In the genomic region with DNA sequence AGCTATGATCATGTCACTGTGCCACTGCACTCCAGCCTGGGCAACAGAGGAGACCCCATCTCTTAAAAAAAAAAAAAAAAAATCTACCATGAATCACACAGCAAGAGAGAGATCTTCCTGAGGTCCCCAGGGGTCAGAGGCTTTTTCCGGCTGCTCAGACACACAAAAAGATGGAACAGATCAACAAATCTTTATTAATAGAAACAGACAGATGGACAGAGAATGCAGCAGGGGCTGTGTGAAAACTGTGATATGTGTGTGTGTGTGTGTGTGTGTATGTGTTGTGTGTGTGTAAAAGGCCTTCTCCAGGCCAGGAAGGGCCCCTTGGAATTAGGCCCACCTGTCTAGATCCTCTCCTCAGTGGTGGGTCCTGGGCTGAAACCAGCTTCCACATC, we compare ENCODE assay signal across 16 cellular contexts. TPM values are rescaled to one million over a fixed set of nuclear protein-coding genes. Genes with fewer than 3 reads are reported as not detected.
A peak's percentile ranks its signal among the peaks of the same experiment; 100 is the strongest.
DNase-seq lines count a peak whose midpoint lies in the region; ATAC-seq and TF ChIP-seq lines count a peak whose summit lies in the region.
"Had no signal": no experiment of that assay in that cellular context is flagged by ENCODE, and none has a peak within 500 bp of the region (broad histone marks: within the 10 kb centered on the region; RNA-seq: fewer than 3 reads in every experiment).

No MANE protein-coding gene starts in this region.

- no peak for DNase-seq in activated naive CD8-positive, alpha-beta T cell treated with anti-CD3 and anti-CD28 coated beads, Interleukin-2, amount 50 U/mL, for 24 hours
- no peak for DNase-seq in OCI-LY7 (ENCODE audit: low spot score)
- peak; percentile 68 for DNase-seq in myocyte (ENCODE audit: low read depth)
- DNase-seq in activated CD8-positive, alpha-beta memory T cell treated with anti-CD3 and anti-CD28 coated beads, Interleukin-2, amount 10 ng/mL, durations not matched to agents 7 days and 5 days = no peak
- DNase-seq in amygdala (lab: John Stamatoyannopoulos, UW) = no peak
- DNase-seq: NCI-H1048, NCI-H2081 treated with DMSO at 0.1 percent for 48 hours, NCI-H510A had no signal

- H3K36me3 Mint-ChIP-seq in activated naive CD8-positive, alpha-beta T cell = peaks cover 6% of the 10 kb centered on the region
- H3K36me3 Mint-ChIP-seq in activated naive CD8-positive, alpha-beta T cell treated with anti-CD3 and anti-CD28 coated beads, Interleukin-2, amount 50 U/mL, for 24 hours (ENCODE audit: low read depth) = peaks cover 23% of the 10 kb centered on the region
- peaks cover 12% of the 10 kb centered on the region for H3K36me3 Mint-ChIP-seq in activated CD8-positive, alpha-beta memory T cell treated with anti-CD3 and anti-CD28 coated beads, Interleukin-2, amount 10 ng/mL, durations not matched to agents 7 days and 5 days

- H3K9me3 Mint-ChIP-seq in activated naive CD8-positive, alpha-beta T cell (ENCODE audit: low read depth) = no peaks in the 10 kb centered on the region
- H3K9me3 Mint-ChIP-seq in activated naive CD8-positive, alpha-beta T cell treated with anti-CD3 and anti-CD28 coated beads, Interleukin-2, amount 50 U/mL, for 24 hours = no peaks in the 10 kb centered on the region
- H3K9me3 Mint-ChIP-seq in activated CD8-positive, alpha-beta memory T cell treated with anti-CD3 and anti-CD28 coated beads, Interleukin-2, amount 10 ng/mL, durations not matched to agents 7 days and 5 days (ENCODE audit: low read depth) = no peaks in the 10 kb centered on the region
- H3K9me3 Mint-ChIP-seq: HFFc6 had no signal

- no peak overlapping the region for H3K4me3 ChIP-seq in OCI-LY7 (ENCODE audit: low read depth, low read length, poor library complexity, severe bottlenecking)
- H3K4me3 ChIP-seq: Peyer's patch had no signal

- H3K79me2 ChIP-seq in OCI-LY7 (ENCODE audit: insufficient read depth, low read depth, low read length) = peaks cover 20% of the 10 kb centered on the region

- POLR2A ChIA-PET in OCI-LY7 (lab: Charles Lee) = interaction anchor here (0.5 to 7.3 kb wide), 7 partner anchors 8 to 935 kb away, joined by 3 to 66 read pairs (median 4); a partner anchor contains a TSS

- peak overlapping the region; percentile 44 for H3K4me3 Mint-ChIP-seq in activated naive CD8-positive, alpha-beta T cell
- H3K4me3 Mint-ChIP-seq in activated naive CD8-positive, alpha-beta T cell treated with anti-CD3 and anti-CD28 coated beads, Interleukin-2, amount 50 U/mL, for 24 hours = no peak overlapping the region
- H3K4me3 Mint-ChIP-seq in activated CD8-positive, alpha-beta memory T cell treated with anti-CD3 and anti-CD28 coated beads, Interleukin-2, amount 10 ng/mL, durations not matched to agents 7 days and 5 days = no peak overlapping the region
- H3K4me3 Mint-ChIP-seq: HFFc6 had no signal

- peak overlapping the region; percentile 92; the same call in 1 of the 2 replicates for H3K4me2 ChIP-seq in OCI-LY7 (ENCODE audit: low read length)
- H3K4me2 ChIP-seq: KMS-11 had no signal

- H3K36me3 ChIP-seq in OCI-LY7 (ENCODE audit: insufficient read depth, low read length) = peaks cover 21% of the 10 kb centered on the region; the same call in 1 of the 2 replicates

- BruUV-seq in OCI-LY7 (replicated peaks; lab: Mats Ljungman, UMichigan) = no TSS peak

- H4K20me1 ChIP-seq in OCI-LY7 (ENCODE audit: insufficient read depth, low read length) = 0 out of 2 replicates have a peak, but pooled peaks cover 5% of the 10 kb centered on the region

- H2AFZ ChIP-seq in OCI-LY7 (ENCODE audit: low read length) = no peak overlapping the region

- TF ChIP-seq CTCF in OCI-LY7 (conservative IDR thresholded peaks at IDR 0.05; ENCODE audit: low read length) = no peak

- H3K27ac Mint-ChIP-seq in activated naive CD8-positive, alpha-beta T cell = peak overlapping the region; percentile 61
- no peak overlapping the region for H3K27ac Mint-ChIP-seq in activated naive CD8-positive, alpha-beta T cell treated with anti-CD3 and anti-CD28 coated beads, Interleukin-2, amount 50 U/mL, for 24 hours
- H3K27ac Mint-ChIP-seq in activated CD8-positive, alpha-beta memory T cell treated with anti-CD3 and anti-CD28 coated beads, Interleukin-2, amount 10 ng/mL, durations not matched to agents 7 days and 5 days = no peak overlapping the region
- H3K27ac Mint-ChIP-seq: HFFc6 had no signal

- H3K9me2 ChIP-seq in OCI-LY7 (ENCODE audit: insufficient read depth, low read length) = no peaks in the 10 kb centered on the region

- H3K9me3 ChIP-seq in OCI-LY7 (ENCODE audit: low read length) = no peaks in the 10 kb centered on the region
- H3K9me3 ChIP-seq: Peyer's patch had no signal

- ATAC-seq in activated naive CD8-positive, alpha-beta T cell treated with anti-CD3 and anti-CD28 coated beads, Interleukin-2, amount 50 U/mL, for 24 hours = no peak
- ATAC-seq in activated CD8-positive, alpha-beta memory T cell treated with anti-CD3 and anti-CD28 coated beads, Interleukin-2, amount 10 ng/mL, durations not matched to agents 7 days and 5 days = no peak
- ATAC-seq in HG02610 (IDR thresholded peaks at IDR 0.05; ENCODE audit: unreplicated experiment) = no peak

- H3K27me3 Mint-ChIP-seq in activated naive CD8-positive, alpha-beta T cell = peaks cover 2% of the 10 kb centered on the region
- H3K27me3 Mint-ChIP-seq in activated naive CD8-positive, alpha-beta T cell treated with anti-CD3 and anti-CD28 coated beads, Interleukin-2, amount 50 U/mL, for 24 hours = peaks cover 13% of the 10 kb centered on the region
- peaks cover 14% of the 10 kb centered on the region for H3K27me3 Mint-ChIP-seq in activated CD8-positive, alpha-beta memory T cell treated with anti-CD3 and anti-CD28 coated beads, Interleukin-2, amount 10 ng/mL, durations not matched to agents 7 days and 5 days

- H3K4me1 ChIP-seq in OCI-LY7 (ENCODE audit: insufficient read depth, low read length, poor library complexity, severe bottlenecking) = peaks cover 24% of the 10 kb centered on the region

- peaks cover 43% of the 10 kb centered on the region for H3K4me1 Mint-ChIP-seq in activated naive CD8-positive, alpha-beta T cell (ENCODE audit: low read depth)
- peaks cover 35% of the 10 kb centered on the region for H3K4me1 Mint-ChIP-seq in activated naive CD8-positive, alpha-beta T cell treated with anti-CD3 and anti-CD28 coated beads, Interleukin-2, amount 50 U/mL, for 24 hours
- peaks cover 34% of the 10 kb centered on the region for H3K4me1 Mint-ChIP-seq in activated CD8-positive, alpha-beta memory T cell treated with anti-CD3 and anti-CD28 coated beads, Interleukin-2, amount 10 ng/mL, durations not matched to agents 7 days and 5 days

- H3K27ac ChIP-seq in OCI-LY7 (ENCODE audit: low read depth, low read length, poor library complexity, severe bottlenecking) = no peak overlapping the region
- H3K27ac ChIP-seq: KMS-11, Peyer's patch had no signal

- CTCF ChIA-PET in OCI-LY7 (lab: Charles Lee; ENCODE audit: unreplicated experiment) = interaction anchor here (1.0 to 1.5 kb wide), 4 partner anchors 11 to 23 kb away, joined by 4 to 9 read pairs (median 5); a partner anchor contains a TSS
- CTCF ChIA-PET in activated CD8-positive, alpha-beta memory T cell treated with anti-CD3 and anti-CD28 coated beads, Interleukin-2, amount 10 ng/mL, durations not matched to agents 7 days and 5 days (lab: Charles Lee) = interaction anchor here (1.0 to 12.5 kb wide), 15 partner anchors 11 to 231 kb away, joined by 3 to 293 read pairs (median 7); a partner anchor contains a TSS

- intact Hi-C loops in OCI-LY7 (cut with micrococcal nuclease; ENCODE audit: unreplicated experiment) = loop anchor here (1.0 kb wide), 1 partner anchor 22 kb away; a partner anchor contains a TSS

RNA-seq across cellular contexts. Expression of a gene that starts 3.0 kb away (rescaled TPM):
- 97.2 and 103 TPM in 2 replicates for total RNA-seq in OCI-LY7 (2014; rRNA removed; shearing (Covaris generic))
- total RNA-seq in OCI-LY7 (2022) (110 TPM in 2 replicates), myocyte (103 and 122 TPM in 2 replicates)
- 98.8 TPM for polyA plus RNA-seq in myocyte (2012)
- total RNA-seq in activated CD8-positive, alpha-beta memory T cell treated with anti-CD3 and anti-CD28 coated beads, Interleukin-2, amount 10 ng/mL, durations not matched to agents 7 days and 5 days = 10 to 100 TPM; 66.1 to 82.1 TPM

RNA-seq across cellular contexts. Expression of a gene that starts 5.7 kb away (rescaled TPM):
- total RNA-seq in OCI-LY7 (2014; rRNA removed; shearing (Covaris generic)) = 1.4 and 1.9 TPM in 2 replicates
- total RNA-seq in OCI-LY7 (2022) (0.38 and 0.44 TPM in 2 replicates), myocyte (0.16 TPM in 1 of 2 replicates, not detected in the other)
- polyA plus RNA-seq in myocyte (2012) = not detected
- total RNA-seq in activated CD8-positive, alpha-beta memory T cell treated with anti-CD3 and anti-CD28 coated beads, Interleukin-2, amount 10 ng/mL, durations not matched to agents 7 days and 5 days = under 1 TPM in 1 of 2 experiments, not detected in 1; 0.26 TPM
- total RNA-seq: A673, Calu3, M059J had no signal

RNA-seq across cellular contexts. Expression of a gene that starts 11.9 kb away (rescaled TPM):
- total RNA-seq in OCI-LY7 (2014; rRNA removed; shearing (Covaris generic)) = 78.2 and 90.9 TPM in 2 replicates
- 61.2 and 62.5 TPM in 2 replicates for total RNA-seq in OCI-LY7 (2022)
- 22.9 and 24.0 TPM in 2 replicates for total RNA-seq in myocyte
- 32.7 TPM for polyA plus RNA-seq in myocyte (2012)
- total RNA-seq in activated CD8-positive, alpha-beta memory T cell treated with anti-CD3 and anti-CD28 coated beads, Interleukin-2, amount 10 ng/mL, durations not matched to agents 7 days and 5 days = 10 to 100 TPM; 61.0 to 71.3 TPM

RNA-seq across cellular contexts. Expression of a gene that starts 14.3 kb away (rescaled TPM):
- 79.7 and 80.3 TPM in 2 replicates for total RNA-seq in OCI-LY7 (2014; rRNA removed; shearing (Covaris generic))
- 84.2 and 96.3 TPM in 2 replicates for total RNA-seq in OCI-LY7 (2022)
- 57.2 and 98.8 TPM in 2 replicates for total RNA-seq in myocyte
- polyA plus RNA-seq in myocyte (2012) = 142 TPM
- 100 to 1,000 TPM; 106 to 120 TPM for total RNA-seq in activated CD8-positive, alpha-beta memory T cell treated with anti-CD3 and anti-CD28 coated beads, Interleukin-2, amount 10 ng/mL, durations not matched to agents 7 days and 5 days

RNA-seq across cellular contexts. Expression of a gene that starts 17.4 kb away (rescaled TPM):
- total RNA-seq in OCI-LY7 (2014; rRNA removed; shearing (Covaris generic)) = 16.2 and 16.7 TPM in 2 replicates
- total RNA-seq in OCI-LY7 (2022) (20.1 and 29.2 TPM in 2 replicates), myocyte (11.8 and 16.0 TPM in 2 replicates)
- 15.5 TPM for polyA plus RNA-seq in myocyte (2012)
- 10 to 100 TPM; 26.5 to 26.7 TPM for total RNA-seq in activated CD8-positive, alpha-beta memory T cell treated with anti-CD3 and anti-CD28 coated beads, Interleukin-2, amount 10 ng/mL, durations not matched to agents 7 days and 5 days
